ENCODE assay signal across 18 cellular contexts in genomic region chr6:15658345-15658744, GRCh38. TPM values are rescaled to one million over a fixed set of nuclear protein-coding genes. Genes with fewer than 3 reads are reported as not detected.
DNase-seq lines count a peak whose midpoint lies in the region; ATAC-seq, FAIRE-seq and TF ChIP-seq lines count a peak whose summit lies in the region.
"Had no signal": no experiment of that assay in that cellular context is flagged by ENCODE, and none has a peak within 500 bp of the region (broad histone marks: within the 10 kb centered on the region; RNA-seq: fewer than 3 reads in every experiment).

No MANE protein-coding gene starts in this region.

- H3K36me3 Mint-ChIP-seq in memory B cell, result peaks cover 4% of the 10 kb centered on the region

- no peaks in the 10 kb centered on the region for H3K9me3 ChIP-seq in upper lobe of right lung
- H3K9me3 ChIP-seq: BE2C, body of pancreas, esophagus squamous epithelium, heart left ventricle had no signal

- TF ChIP-seq CTCF in upper lobe of right lung (IDR thresholded peaks at IDR 0.05), result no peak

- no peak overlapping the region for H3K27ac ChIP-seq in upper lobe of right lung
- H3K27ac ChIP-seq: body of pancreas, esophagus squamous epithelium, GM23248, heart left ventricle, parathyroid adenoma had no signal

- peak overlapping the region; percentile 89 for H3K27ac Mint-ChIP-seq in memory B cell

- TF ChIP-seq POLR2A in GM12891 (IDR thresholded peaks at IDR 0.05; ENCODE audit: low read depth, low read length), result no peak

- peaks cover 7% of the 10 kb centered on the region for H3K36me3 ChIP-seq in upper lobe of right lung
- H3K36me3 ChIP-seq: BE2C, esophagus squamous epithelium had no signal

- H3K4me1 Mint-ChIP-seq in memory B cell, result peaks cover 28% of the 10 kb centered on the region

- no peaks in the 10 kb centered on the region for H3K27me3 Mint-ChIP-seq in memory B cell

- H3K4me1 ChIP-seq in upper lobe of right lung, result peaks cover 15% of the 10 kb centered on the region
- H3K4me1 ChIP-seq: BE2C had no signal

- peak overlapping the region; percentile 16 for H3K4me3 Mint-ChIP-seq in memory B cell

- no peak for DNase-seq in GM12891 (ENCODE audit: insufficient read length, low spot score)
- DNase-seq in memory B cell (ENCODE audit: low spot score in 2 of 2), result peak in 1 of 2 donors; percentile 32
- DNase-seq in DMS79 treated with DMSO at 0.1 percent for 48 hours (lab: John Stamatoyannopoulos, UW), result no peak
- DNase-seq in cerebellar cortex (ENCODE audit: low spot score), result no peak
- no peak for DNase-seq in upper lobe of right lung
- DNase-seq in UCSD-AML1 (lab: John Stamatoyannopoulos, UW; ENCODE audit: unreplicated experiment), result no peak
- DNase-seq: BE2C; body of pancreas; DMS153; esophagus squamous epithelium; GM23248; heart left ventricle; kidney glomerular epithelial cell; NCI-H187 treated with DMSO at 0.1 percent for 48 hours; stimulated activated naive CD8-positive, alpha-beta T cell treated with anti-CD3 and anti-CD28 coated beads, Interleukin-15, Interleukin-2, amounts not matched to agents 100 U/mL and 50 U/mL, for 24 hours had no signal

- intact Hi-C loops in upper lobe of right lung (cut with DNase I), result no loop called here

- H3K9me3 Mint-ChIP-seq in memory B cell, result no peaks in the 10 kb centered on the region

- ATAC-seq in GM21423 (IDR thresholded peaks at IDR 0.05; ENCODE audit: unreplicated experiment) (peak; percentile 30), HG03520 (IDR thresholded peaks at IDR 0.05; ENCODE audit: unreplicated experiment) (peak; percentile 31), memory B cell (ENCODE audit: low read depth) (peak; percentile 25), upper lobe of right lung (no peak)
- ATAC-seq: body of pancreas; heart left ventricle; stimulated activated naive CD8-positive, alpha-beta T cell treated with anti-CD3 and anti-CD28 coated beads, Interleukin-15, Interleukin-2, amounts not matched to agents 100 U/mL and 50 U/mL, for 24 hours had no signal

- no peak overlapping the region for H3K4me3 ChIP-seq in upper lobe of right lung
- H3K4me3 ChIP-seq: body of pancreas, esophagus squamous epithelium, GM23248, heart left ventricle had no signal

- FAIRE-seq in GM12891 (lab: Jason Lieb, UNC), result peak; percentile 90

- H3K27me3 ChIP-seq in upper lobe of right lung, result no peaks in the 10 kb centered on the region
- H3K27me3 ChIP-seq: BE2C, body of pancreas, esophagus squamous epithelium, heart left ventricle had no signal

TF ChIP-seq in GM12891, 5 proteins besides CTCF, POLR2A, EP300 and RAD21:
- peak; percentile 78 for TF ChIP-seq SPI1 (IDR thresholded peaks at IDR 0.05; ENCODE audit: low read depth, low read length)
- TF ChIP-seq TAF1 (IDR thresholded peaks at IDR 0.05; ENCODE audit: low read depth, low read length), result no peak
- no peak for TF ChIP-seq PAX5 (IDR thresholded peaks at IDR 0.05; ENCODE audit: insufficient read depth, low read length, severe bottlenecking)
- TF ChIP-seq POLR2AphosphoS5 (IDR thresholded peaks at IDR 0.05; ENCODE audit: low read depth, low read length), result no peak
- peak; percentile 64 for TF ChIP-seq POU2F2 (IDR thresholded peaks at IDR 0.05; ENCODE audit: low read depth, low read length)
TF ChIP-seq in GM12891: peak in this region for 2.

RNA-seq across cellular contexts. Expression of gene DTNBP1, which starts 4.5 kb away (rescaled TPM):
- 19.3 TPM for polyA plus RNA-seq in GM12891 (2012; ENCODE audit: low read depth, missing spikeins)
- total RNA-seq in upper lobe of right lung, result 25.9 TPM
